Comparison of ENCODE assay signal across 20 cellular contexts in genomic region chr3:137172703-137173102, GRCh38.
DNase-seq lines count a peak whose midpoint lies in the region; TF ChIP-seq lines count a peak whose summit lies in the region.
"Had no signal": no experiment of that assay in that cellular context is flagged by ENCODE, and none has a peak within 500 bp of the region (broad histone marks: within the 10 kb centered on the region; RNA-seq: fewer than 3 reads in every experiment).

No MANE protein-coding gene starts in this region.

- H3K4me3 ChIP-seq in spleen = no peak overlapping the region
- H3K4me3 ChIP-seq in thyroid gland (replicated peaks in 1 of 3) = no peak overlapping the region
- H3K4me3 ChIP-seq: A549, Peyer's patch, SJSA1 had no signal

- no peaks in the 10 kb centered on the region for H3K9me3 Mint-ChIP-seq in activated CD4-positive, alpha-beta T cell treated with anti-CD3 and anti-CD28 coated beads, Interleukin-2, amount 10 ng/mL, durations not matched to agents 24 days and 14 days

- H3K4me1 ChIP-seq in spleen (no peaks in the 10 kb centered on the region), thyroid gland (no peaks in the 10 kb centered on the region)
- H3K4me1 ChIP-seq: A549, Caco-2, Peyer's patch, SJSA1 had no signal

- DNase-seq in activated CD4-positive, alpha-beta T cell treated with anti-CD3 and anti-CD28 coated beads, Interleukin-2, amount 10 ng/mL, durations not matched to agents 24 days and 14 days = peak; percentile 14
- no peak for DNase-seq in activated CD4-positive, alpha-beta T cell treated with anti-CD3 and anti-CD28 coated beads for 1 hour
- DNase-seq in NCI-H1694 treated with DMSO at 0.1 percent for 48 hours (lab: John Stamatoyannopoulos, UW) = peak; percentile 92
- peak; percentile 73 for DNase-seq in NCI-H69 (lab: John Stamatoyannopoulos, UW)
- no peak for DNase-seq in COLO668 (lab: John Stamatoyannopoulos, UW; ENCODE audit: unreplicated experiment)
- no peak for DNase-seq in activated effector memory CD4-positive, alpha-beta T cell treated with Interleukin-2 at 50 U/mL for 16 hours
- no peak for DNase-seq in spleen
- no peak for DNase-seq in thyroid gland
- DNase-seq: Caco-2; CD4-positive, CD25-positive, alpha-beta regulatory T cell; DMS153; Karpas-422; NCI-H1417; NCI-H2029; NCI-H774; Peyer's patch; T-helper 1 cell had no signal

- H3K27ac ChIP-seq in spleen = no peak overlapping the region
- H3K27ac ChIP-seq in thyroid gland = no peak overlapping the region
- H3K27ac ChIP-seq: A549, Peyer's patch, SJSA1 had no signal

- no peaks in the 10 kb centered on the region for H3K27me3 ChIP-seq in spleen (replicated peaks in 1 of 7)
- no peaks in the 10 kb centered on the region for H3K27me3 ChIP-seq in thyroid gland
- H3K27me3 ChIP-seq: Peyer's patch, SJSA1 had no signal

- H3K27ac Mint-ChIP-seq in activated CD4-positive, alpha-beta T cell treated with anti-CD3 and anti-CD28 coated beads, Interleukin-2, amount 10 ng/mL, durations not matched to agents 24 days and 14 days = no peak overlapping the region
- H3K27ac Mint-ChIP-seq: CD4-positive, CD25-positive, alpha-beta regulatory T cell; IgD-negative memory B cell had no signal

- no peak for TF ChIP-seq POLR2A in spleen (IDR thresholded peaks at IDR 0.05)
- no peak for TF ChIP-seq POLR2A in thyroid gland (IDR thresholded peaks at IDR 0.05)

- H3K36me3 Mint-ChIP-seq in activated CD4-positive, alpha-beta T cell treated with anti-CD3 and anti-CD28 coated beads, Interleukin-2, amount 10 ng/mL, durations not matched to agents 24 days and 14 days (ENCODE audit: low read depth) = no peaks in the 10 kb centered on the region
- H3K36me3 Mint-ChIP-seq: CD4-positive, CD25-positive, alpha-beta regulatory T cell; IgD-negative memory B cell had no signal

- TF ChIP-seq CTCF in spleen (IDR thresholded peaks at IDR 0.05 in 8 of 11, conservative IDR thresholded peaks at IDR 0.05 in 3 of 11) (no peak), thyroid gland (IDR thresholded peaks at IDR 0.05) (no peak)

- intact Hi-C loops in activated CD4-positive, alpha-beta T cell treated with anti-CD3 and anti-CD28 coated beads, Interleukin-2, amount 10 ng/mL, durations not matched to agents 24 days and 14 days (cut with micrococcal nuclease) = no loop called here
- intact Hi-C loops in spleen (cut with DNase I; ENCODE audit: low total_unique reads) (no loop called here), thyroid gland (cut with DNase I) (no loop called here)

- no peak overlapping the region for H3K4me3 Mint-ChIP-seq in activated CD4-positive, alpha-beta T cell treated with anti-CD3 and anti-CD28 coated beads, Interleukin-2, amount 10 ng/mL, durations not matched to agents 24 days and 14 days
- H3K4me3 Mint-ChIP-seq: CD4-positive, CD25-positive, alpha-beta regulatory T cell; IgD-negative memory B cell had no signal

- H3K36me3 ChIP-seq in spleen (no peaks in the 10 kb centered on the region), thyroid gland (no peaks in the 10 kb centered on the region)
- H3K36me3 ChIP-seq: Peyer's patch, SJSA1 had no signal

- 53 to 75% (median 62%) methylated on average over 1 of the region's 1 CpG for WGBS in spleen, 5 donors
- 74 to 84% methylated on average over 1 of the region's 1 CpG for WGBS in thyroid gland, 2 donors

- no peaks in the 10 kb centered on the region for H3K27me3 Mint-ChIP-seq in activated CD4-positive, alpha-beta T cell treated with anti-CD3 and anti-CD28 coated beads, Interleukin-2, amount 10 ng/mL, durations not matched to agents 24 days and 14 days

- H3K9me3 ChIP-seq in spleen (peaks cover 0 to 4% (median 0%) of the 10 kb centered on the region in 8 donors), thyroid gland (no peaks in the 10 kb centered on the region)
- H3K9me3 ChIP-seq: A549, Caco-2, Peyer's patch, SJSA1 had no signal

- no peaks in the 10 kb centered on the region for H3K4me1 Mint-ChIP-seq in activated CD4-positive, alpha-beta T cell treated with anti-CD3 and anti-CD28 coated beads, Interleukin-2, amount 10 ng/mL, durations not matched to agents 24 days and 14 days
- H3K4me1 Mint-ChIP-seq: CD4-positive, CD25-positive, alpha-beta regulatory T cell; IgD-negative memory B cell had no signal

Comparison
In these comparisons a context has a peak if more than half of its experiments do, and no peak if none do; other contexts are left out.
1. DNase-seq: peak in activated CD4-positive, alpha-beta T cell treated with anti-CD3 and anti-CD28 coated beads, Interleukin-2, amount 10 ng/mL, durations not matched to agents 24 days and 14 days (single experiment), NCI-H1694 treated with DMSO at 0.1 percent for 48 hours (single experiment) and NCI-H69 (single experiment); none in activated CD4-positive, alpha-beta T cell treated with anti-CD3 and anti-CD28 coated beads for 1 hour (single experiment), COLO668 (single experiment), activated effector memory CD4-positive, alpha-beta T cell treated with Interleukin-2 at 50 U/mL for 16 hours (single experiment), spleen (single experiment) and thyroid gland (0 of 2).